ENCODE assay signal across 29 cellular contexts in the genomic region with DNA sequence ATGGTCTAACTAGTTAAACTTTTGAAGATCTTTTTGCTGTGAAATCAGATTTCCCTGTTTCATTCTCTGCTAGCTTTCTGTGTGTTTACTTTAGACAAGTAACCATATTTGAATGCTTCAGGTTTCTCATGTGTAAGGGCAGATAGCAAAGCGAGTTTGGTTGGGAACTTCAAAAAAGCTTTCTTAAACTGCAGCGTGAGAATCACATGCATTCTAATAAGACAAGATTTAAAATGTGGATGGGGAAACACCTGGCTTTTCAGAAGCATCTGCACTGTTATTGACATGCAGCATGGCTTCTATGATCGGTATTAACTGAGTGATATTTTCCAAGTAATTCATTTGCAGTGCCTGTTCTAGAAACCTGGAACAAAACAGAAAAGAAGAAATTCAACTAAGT.
DNase-seq lines count a peak whose midpoint lies in the region; ATAC-seq, FAIRE-seq and TF ChIP-seq lines count a peak whose summit lies in the region.
"Had no signal": no experiment of that assay in that cellular context is flagged by ENCODE, and none has a peak within 500 bp of the region (broad histone marks: within the 10 kb centered on the region; RNA-seq: fewer than 3 reads in every experiment).

No MANE protein-coding gene starts in this region.

- no peaks in the 10 kb centered on the region for H4K20me1 ChIP-seq in GM12878 (ENCODE audit: control insufficient read depth, insufficient read depth)
- no peaks in the 10 kb centered on the region for H4K20me1 ChIP-seq in H9 (ENCODE audit: control insufficient read depth, insufficient read depth, insufficient read length)

- peaks cover 11% of the 10 kb centered on the region for H3K4me1 ChIP-seq in GM12878 (ENCODE audit: control insufficient read depth, insufficient read depth, low read length)
- H3K4me1 ChIP-seq in breast epithelium = no peaks in the 10 kb centered on the region
- peaks cover 2% of the 10 kb centered on the region for H3K4me1 ChIP-seq in H9 (ENCODE audit: insufficient read depth, low read length)
- H3K4me1 ChIP-seq: gastroesophageal sphincter had no signal

- H2AK5ac ChIP-seq in H9 (ENCODE audit: insufficient read length, low read length) = no peak overlapping the region

- H3K4me2 ChIP-seq in GM12878 (ENCODE audit: control insufficient read depth, insufficient read depth) = peak overlapping the region; percentile 61
- no peak overlapping the region for H3K4me2 ChIP-seq in H9 (ENCODE audit: insufficient read depth, insufficient read length, low read length)

- no peaks in the 10 kb centered on the region for H3K4me1 Mint-ChIP-seq in activated T-cell treated with anti-CD3 and anti-CD28 coated beads, Interleukin-2, amount 50 U/mL, for 72 hours (ENCODE audit: low read depth)
- no peaks in the 10 kb centered on the region for H3K4me1 Mint-ChIP-seq in activated CD8-positive, alpha-beta memory T cell treated with anti-CD3 and anti-CD28 coated beads, Interleukin-2, amount 10 ng/mL, durations not matched to agents 7 days and 5 days
- peaks cover 13 to 18% of the 10 kb centered on the region in 2 experiments; a peak in 3 of 4 replicates for H3K4me1 Mint-ChIP-seq in H9
- H3K4me1 Mint-ChIP-seq: activated naive CD4-positive, alpha-beta T cell treated with anti-CD3 and anti-CD28 coated beads, Interleukin-2, amount 50 U/mL, for 24 hours; naive thymus-derived CD4-positive, alpha-beta T cell had no signal

- no peaks in the 10 kb centered on the region for H3K36me3 ChIP-seq in GM12878 (ENCODE audit: control insufficient read depth in 2 of 2, insufficient read depth in 2 of 2, low read length in 1 of 2)
- H3K36me3 ChIP-seq in breast epithelium = no peaks in the 10 kb centered on the region
- H3K36me3 ChIP-seq: gastroesophageal sphincter, HAP-1, tibial artery had no signal

- in situ Hi-C loops in GM12878 (cut with MboI) = no loop called here

- intact Hi-C loops in GM12878 (cut with micrococcal nuclease; ENCODE audit: unreplicated experiment) = loop anchor here (2.0 to 10.0 kb wide), 4 partner anchors 22 to 2004 kb away; partner anchors contain the start of gene ABCA12
- intact Hi-C loops in breast epithelium (cut with DNase I; ENCODE audit: low total_unique reads) = no loop called here

- H3K9ac ChIP-seq in GM12878 (ENCODE audit: control insufficient read depth, insufficient read depth, low read length) (peak overlapping the region; percentile 31; the same call in 1 of the 2 replicates), H9 (ENCODE audit: extremely low read depth, insufficient read length, low read length) (no peak overlapping the region)

- no peak overlapping the region for H3K4me3 Mint-ChIP-seq in activated T-cell treated with anti-CD3 and anti-CD28 coated beads, Interleukin-2, amount 50 U/mL, for 72 hours
- H3K4me3 Mint-ChIP-seq in activated CD8-positive, alpha-beta memory T cell treated with anti-CD3 and anti-CD28 coated beads, Interleukin-2, amount 10 ng/mL, durations not matched to agents 7 days and 5 days = no peak overlapping the region
- no peak overlapping the region for H3K4me3 Mint-ChIP-seq in H9
- H3K4me3 Mint-ChIP-seq: activated CD8-positive, alpha-beta T cell treated with anti-CD3 and anti-CD28 coated beads for 36 hours; activated naive CD4-positive, alpha-beta T cell treated with anti-CD3 and anti-CD28 coated beads, Interleukin-2, amount 50 U/mL, for 24 hours; activated T-cell treated with anti-CD3 and anti-CD28 coated beads, Interleukin-2, amount 50 U/mL, for 24 hours; CD8-positive, alpha-beta memory T cell; naive thymus-derived CD4-positive, alpha-beta T cell; WTC11 had no signal

- no peak for TF ChIP-seq RAD21 in GM12878 (IDR thresholded peaks at IDR 0.05; ENCODE audit: insufficient read depth, low read depth, low read length)

- 0% methylated on average over 3 of the region's 3 CpGs for WGBS in GM12878 (ENCODE audit: insufficient coverage, insufficient replicate concordance, low lambda C conversion rate, missing lambda C conversion rate)
- WGBS in H9 (ENCODE audit: extremely low coverage, insufficient read length, low lambda C conversion rate) = no CpG with 5 or more reads among the region's 3 CpGs

- H2BK15ac ChIP-seq in H9 (ENCODE audit: low read depth, low read length) = no peak overlapping the region

- peak overlapping the region; percentile 65 for H2AFZ ChIP-seq in GM12878 (ENCODE audit: control insufficient read depth, low read depth, low read length)
- no peak overlapping the region for H2AFZ ChIP-seq in H9 (ENCODE audit: low read length)

- H2BK120ac ChIP-seq in H9 (ENCODE audit: low read depth, low read length, poor library complexity, severe bottlenecking) = no peak overlapping the region

- CTCF ChIA-PET in GM12878 (lab: Yijun Ruan, JAX) = interaction anchor here (0.7 to 0.9 kb wide), 2 partner anchors 9 to 251 kb away, joined by 3 read pairs; no protein-coding TSS in a partner anchor
- CTCF ChIA-PET in activated CD8-positive, alpha-beta memory T cell treated with anti-CD3 and anti-CD28 coated beads, Interleukin-2, amount 10 ng/mL, durations not matched to agents 7 days and 5 days (lab: Charles Lee) = no interaction called here

- H3K9me3 Mint-ChIP-seq in activated T-cell treated with anti-CD3 and anti-CD28 coated beads, Interleukin-2, amount 50 U/mL, for 72 hours = no peaks in the 10 kb centered on the region
- H3K9me3 Mint-ChIP-seq in activated CD8-positive, alpha-beta memory T cell treated with anti-CD3 and anti-CD28 coated beads, Interleukin-2, amount 10 ng/mL, durations not matched to agents 7 days and 5 days (ENCODE audit: low read depth) = no peaks in the 10 kb centered on the region
- no peaks in the 10 kb centered on the region for H3K9me3 Mint-ChIP-seq in H9
- H3K9me3 Mint-ChIP-seq: activated CD8-positive, alpha-beta T cell treated with anti-CD3 and anti-CD28 coated beads for 36 hours; activated naive CD4-positive, alpha-beta T cell treated with anti-CD3 and anti-CD28 coated beads, Interleukin-2, amount 50 U/mL, for 24 hours; activated T-cell treated with anti-CD3 and anti-CD28 coated beads, Interleukin-2, amount 50 U/mL, for 24 hours had no signal

- no peak overlapping the region for H3K23ac ChIP-seq in H9 (ENCODE audit: insufficient read length, low read depth, low read length)

- H2BK5ac ChIP-seq in H9 (ENCODE audit: insufficient read length, low read length) = no peak overlapping the region

- TF ChIP-seq EP300 in GM12878 (IDR thresholded peaks at IDR 0.05; ENCODE audit: borderline replicate concordance in 1 of 2, control insufficient read depth in 1 of 2, low read depth in 2 of 2, low read length in 2 of 2) = 0 out of 4 replicates have a peak, but pooled peaks of 1 of the 2 experiments have one; percentile 16

- no peak overlapping the region for H3T11ph ChIP-seq in H9 (ENCODE audit: low read length)

- DNase-seq in GM12878 (ENCODE audit: low read depth, low spot score) = peak; percentile 78
- no peak for DNase-seq in activated T-cell treated with anti-CD3 and anti-CD28 coated beads, Interleukin-2, amount 50 U/mL, for 72 hours
- no peak for DNase-seq in breast epithelium (ENCODE audit: low spot score in 2 of 2)
- DNase-seq in activated CD8-positive, alpha-beta memory T cell treated with anti-CD3 and anti-CD28 coated beads, Interleukin-2, amount 10 ng/mL, durations not matched to agents 7 days and 5 days = no peak
- no peak for DNase-seq in H9
- DNase-seq: activated CD8-positive, alpha-beta T cell treated with anti-CD3 and anti-CD28 coated beads for 36 hours; activated T-cell treated with anti-CD3 and anti-CD28 coated beads, Interleukin-2, amount 50 U/mL, for 24 hours; CD8-positive, alpha-beta memory T cell; cerebellar nuclear complex; DND-41; effector CD4-positive, alpha-beta T cell; kidney glomerular epithelial cell; naive thymus-derived CD4-positive, alpha-beta T cell; NCI-H187; NCI-H2227 treated with DMSO at 0.1 percent for 48 hours; stimulated activated CD4-positive, alpha-beta T cell treated with anti-CD3 and anti-CD28 coated beads, Interleukin-1b, Interleukin-23, amount 100 ng/mL, for 48 hours; stimulated activated naive CD8-positive, alpha-beta T cell treated with anti-CD3 and anti-CD28 coated beads, Interleukin-15, Interleukin-2, amounts not matched to agents 100 U/mL and 50 U/mL, for 24 hours; tibial artery had no signal

- no peak overlapping the region for H3K27ac Mint-ChIP-seq in activated T-cell treated with anti-CD3 and anti-CD28 coated beads, Interleukin-2, amount 50 U/mL, for 72 hours
- no peak overlapping the region for H3K27ac Mint-ChIP-seq in activated CD8-positive, alpha-beta memory T cell treated with anti-CD3 and anti-CD28 coated beads, Interleukin-2, amount 10 ng/mL, durations not matched to agents 7 days and 5 days
- H3K27ac Mint-ChIP-seq in H9 = no peak overlapping the region
- H3K27ac Mint-ChIP-seq: activated CD8-positive, alpha-beta T cell treated with anti-CD3 and anti-CD28 coated beads for 36 hours; activated naive CD4-positive, alpha-beta T cell treated with anti-CD3 and anti-CD28 coated beads, Interleukin-2, amount 50 U/mL, for 24 hours; activated T-cell treated with anti-CD3 and anti-CD28 coated beads, Interleukin-2, amount 50 U/mL, for 24 hours; CD8-positive, alpha-beta memory T cell; naive thymus-derived CD4-positive, alpha-beta T cell; WTC11 had no signal

- H2BK12ac ChIP-seq in H9 (ENCODE audit: insufficient read length, low read depth, low read length) = no peak overlapping the region

- H3K79me2 ChIP-seq in GM12878 (ENCODE audit: control insufficient read depth, insufficient read depth, low read length) = no peaks in the 10 kb centered on the region
- no peaks in the 10 kb centered on the region for H3K79me2 ChIP-seq in H9 (ENCODE audit: insufficient read depth, low read length)

- no peak overlapping the region for H4K8ac ChIP-seq in H9 (replicated peaks; ENCODE audit: insufficient read length, low read depth, low read length)

- BruUV-seq in GM12878 (replicated peaks; lab: Mats Ljungman, UMichigan) = no TSS peak

- POLR2A ChIA-PET in GM12878 (lab: Charles Lee) = interaction anchor here (1.6 kb wide), 1 partner anchor 24 kb away, joined by 3 read pairs; no protein-coding TSS in a partner anchor

- H3K4ac ChIP-seq in H9 (ENCODE audit: low read depth, low read length) = no peak overlapping the region

- H4K5ac ChIP-seq in H9 (ENCODE audit: insufficient read length, low read depth, low read length) = no peak overlapping the region

- no peaks in the 10 kb centered on the region for H3K27me3 Mint-ChIP-seq in activated T-cell treated with anti-CD3 and anti-CD28 coated beads, Interleukin-2, amount 50 U/mL, for 72 hours (ENCODE audit: low read depth)
- H3K27me3 Mint-ChIP-seq in activated CD8-positive, alpha-beta memory T cell treated with anti-CD3 and anti-CD28 coated beads, Interleukin-2, amount 10 ng/mL, durations not matched to agents 7 days and 5 days = no peaks in the 10 kb centered on the region
- H3K27me3 Mint-ChIP-seq in H9 (ENCODE audit: low read depth) = no peaks in the 10 kb centered on the region
- H3K27me3 Mint-ChIP-seq: activated CD8-positive, alpha-beta T cell treated with anti-CD3 and anti-CD28 coated beads for 36 hours; activated naive CD4-positive, alpha-beta T cell treated with anti-CD3 and anti-CD28 coated beads, Interleukin-2, amount 50 U/mL, for 24 hours; activated T-cell treated with anti-CD3 and anti-CD28 coated beads, Interleukin-2, amount 50 U/mL, for 24 hours had no signal

- H3K27ac ChIP-seq in GM12878 (ENCODE audit: control insufficient read depth, insufficient read depth) = peak overlapping the region; percentile 82
- no peak overlapping the region for H3K27ac ChIP-seq in breast epithelium
- H3K27ac ChIP-seq in H9 (ENCODE audit: insufficient read length, low read depth, low read length) = no peak overlapping the region
- H3K27ac ChIP-seq: gastroesophageal sphincter, tibial artery had no signal

- peak; percentile 62 for FAIRE-seq in GM12878 (lab: Jason Lieb, UNC)
- FAIRE-seq: astrocyte, K562 had no signal

- H3K79me1 ChIP-seq in H9 (ENCODE audit: insufficient read depth, low read depth, low read length, poor library complexity, severe bottlenecking) = no peaks in the 10 kb centered on the region

- H3K9me3 ChIP-seq in GM12878 (replicated peaks; ENCODE audit: control insufficient read depth, insufficient read depth, low read length) (peaks cover 5% of the 10 kb centered on the region; the same call in 2 of the 3 replicates), breast epithelium (no peaks in the 10 kb centered on the region), H9 (ENCODE audit: control insufficient read depth, low read depth, low read length) (no peaks in the 10 kb centered on the region)
- H3K9me3 ChIP-seq: gastroesophageal sphincter, HAP-1, tibial artery had no signal

- no peak overlapping the region for H2BK20ac ChIP-seq in H9 (ENCODE audit: low read depth, low read length, poor library complexity, severe bottlenecking)

- H3K36me3 Mint-ChIP-seq in activated T-cell treated with anti-CD3 and anti-CD28 coated beads, Interleukin-2, amount 50 U/mL, for 72 hours (ENCODE audit: insufficient read depth in 2 of 2) = no peaks in the 10 kb centered on the region
- H3K36me3 Mint-ChIP-seq in activated CD8-positive, alpha-beta memory T cell treated with anti-CD3 and anti-CD28 coated beads, Interleukin-2, amount 10 ng/mL, durations not matched to agents 7 days and 5 days = no peaks in the 10 kb centered on the region
- no peaks in the 10 kb centered on the region for H3K36me3 Mint-ChIP-seq in H9 (ENCODE audit: insufficient read depth in 1 of 3, low read depth in 3 of 3)
- H3K36me3 Mint-ChIP-seq: activated naive CD4-positive, alpha-beta T cell treated with anti-CD3 and anti-CD28 coated beads, Interleukin-2, amount 50 U/mL, for 24 hours; CD8-positive, alpha-beta memory T cell; naive thymus-derived CD4-positive, alpha-beta T cell had no signal

- H3K56ac ChIP-seq in H9 (ENCODE audit: insufficient read length, low read depth, low read length) = no peak overlapping the region

- RAD21 ChIA-PET in GM12878 (lab: Charles Lee; ENCODE audit: unreplicated experiment) = interaction anchor here (0.9 to 1.2 kb wide), 2 partner anchors 8 to 24 kb away, joined by 3 read pairs; no protein-coding TSS in a partner anchor

- no peak overlapping the region for H3K18ac ChIP-seq in H9 (ENCODE audit: insufficient read length, low read depth, low read length)

- ATAC-seq in GM18867 (IDR thresholded peaks at IDR 0.05; ENCODE audit: unreplicated experiment) = peak; percentile 50
- ATAC-seq in GM21619 (IDR thresholded peaks at IDR 0.05; ENCODE audit: unreplicated experiment) = peak; percentile 40
- ATAC-seq in HG03066 (IDR thresholded peaks at IDR 0.05; ENCODE audit: low read depth, unreplicated experiment) = peak; percentile 62
- ATAC-seq in GM12878 = peak; percentile 64
- ATAC-seq in activated T-cell treated with anti-CD3 and anti-CD28 coated beads, Interleukin-2, amount 50 U/mL, for 72 hours (replicated peaks in 1 of 2) = no peak
- no peak for ATAC-seq in activated CD8-positive, alpha-beta memory T cell treated with anti-CD3 and anti-CD28 coated beads, Interleukin-2, amount 10 ng/mL, durations not matched to agents 7 days and 5 days
- ATAC-seq: activated CD8-positive, alpha-beta T cell treated with anti-CD3 and anti-CD28 coated beads for 36 hours; esophagus mucosa; gastroesophageal sphincter; K562; naive thymus-derived CD4-positive, alpha-beta T cell; Panc1; stimulated activated naive CD8-positive, alpha-beta T cell treated with anti-CD3 and anti-CD28 coated beads, Interleukin-15, Interleukin-2, amounts not matched to agents 100 U/mL and 50 U/mL, for 24 hours; WTC11 had no signal

- SMC1A ChIA-PET in GM12878 (lab: Charles Lee; ENCODE audit: uncharacterized antibody, unreplicated experiment) = interaction anchor here (0.6 to 1.9 kb wide), 11 partner anchors 10 to 1649 kb away, joined by 3 to 10 read pairs (median 3); no protein-coding TSS in a partner anchor

- no peak overlapping the region for H3K14ac ChIP-seq in H9 (ENCODE audit: insufficient read depth, low read length)

- H3K4me3 ChIP-seq in GM12878 = 0 out of 2 replicates have a peak overlapping the region, but pooled peaks have one; percentile 13
- H3K4me3 ChIP-seq in breast epithelium = no peak overlapping the region
- H3K4me3 ChIP-seq: gastroesophageal sphincter, HAP-1, K562, tibial artery had no signal

- TF ChIP-seq CTCF in GM12878 (IDR thresholded peaks at IDR 0.05 in 2 of 3, conservative IDR thresholded peaks at IDR 0.05 in 1 of 3; ENCODE audit: control insufficient read depth in 2 of 3, extremely low read depth in 1 of 3, insufficient read depth in 1 of 3, low read depth in 3 of 3, low read length in 3 of 3) = no peak
- TF ChIP-seq CTCF in breast epithelium (IDR thresholded peaks at IDR 0.05) = no peak
- TF ChIP-seq CTCF in H9 (conservative IDR thresholded peaks at IDR 0.05) = no peak

- no peak overlapping the region for H4K91ac ChIP-seq in H9 (ENCODE audit: insufficient read length, low read depth, low read length)

- H3K27me3 ChIP-seq in GM12878 (replicated peaks in 1 of 2; ENCODE audit: control insufficient read depth in 2 of 2, insufficient read depth in 2 of 2, low read length in 1 of 2) (no peaks in the 10 kb centered on the region), breast epithelium (no peaks in the 10 kb centered on the region), H9 (ENCODE audit: insufficient read depth, low read length) (no peaks in the 10 kb centered on the region)
- H3K27me3 ChIP-seq: gastroesophageal sphincter, tibial artery had no signal

- no peaks in the 10 kb centered on the region for H3K23me2 ChIP-seq in H9 (ENCODE audit: insufficient read length, low read depth, low read length, poor library complexity, severe bottlenecking)

- TF ChIP-seq POLR2A in GM12878 (IDR thresholded peaks at IDR 0.05; ENCODE audit: low read depth, low read length) = no peak
- TF ChIP-seq POLR2A in breast epithelium (IDR thresholded peaks at IDR 0.05) = no peak

Comparison
In these comparisons a context has a peak if more than half of its experiments do, and no peak if none do; other contexts are left out.
1. ATAC-seq: peak in GM18867 (single experiment), GM21619 (single experiment), HG03066 (single experiment) and GM12878 (single experiment); none in activated T-cell treated with anti-CD3 and anti-CD28 coated beads, Interleukin-2, amount 50 U/mL, for 72 hours (0 of 2) and activated CD8-positive, alpha-beta memory T cell treated with anti-CD3 and anti-CD28 coated beads, Interleukin-2, amount 10 ng/mL, durations not matched to agents 7 days and 5 days (single experiment).